ENCODE assay signal across 9 cellular contexts in genomic region chr18:43656547-43656946, GRCh38.
"Had no signal": no experiment of that assay in that cellular context is flagged by ENCODE, and none has a peak within 500 bp of the region (broad histone marks: within the 10 kb centered on the region; RNA-seq: fewer than 3 reads in every experiment).

No MANE protein-coding gene starts in this region.

- H2AFZ ChIP-seq: GM23248, GM23338 had no signal

- H3K9me3 ChIP-seq: HAP-1 had no signal

- ATAC-seq: GM23338, HCT116 had no signal

- H3K4me1 ChIP-seq: HAP-1 had no signal

- H3K4me2 ChIP-seq: GM23338 had no signal

- H3K4me3 ChIP-seq: GM23248, GM23338, HAP-1 had no signal

- H3K9ac ChIP-seq: GM23248 had no signal

- DNase-seq: GM23248, GOT3, H7, H9, HCEC 1CT, HFFc6 had no signal

- H3K27ac ChIP-seq: GM23248 had no signal

- H3K36me3 ChIP-seq: HAP-1 had no signal
